Comparison of ENCODE assay signal across 23 cellular contexts in genomic region chr7:98526059-98526458, GRCh38.
"Had no signal": no experiment of that assay in that cellular context is flagged by ENCODE, and none has a peak within 500 bp of the region (broad histone marks: within the 10 kb centered on the region; RNA-seq: fewer than 3 reads in every experiment).

No MANE protein-coding gene starts in this region.

- H3K27me3 ChIP-seq: pancreas, right lobe of liver, stomach, thyroid gland, tibial nerve, upper lobe of left lung, uterus had no signal

- H3K4me2 ChIP-seq: smooth muscle cell had no signal

- H3K27ac ChIP-seq: pancreas, psoas muscle, right lobe of liver, skin epidermis, stomach, thoracic aorta, thyroid gland, tibial nerve, upper lobe of left lung, uterus had no signal

- H3K4me3 ChIP-seq: pancreas, psoas muscle, right lobe of liver, skin epidermis, smooth muscle cell, stomach, thoracic aorta, thyroid gland, tibial nerve, upper lobe of left lung, uterus had no signal

- H3K36me3 ChIP-seq: pancreas, right lobe of liver, stomach, thoracic aorta, thyroid gland, tibial nerve, upper lobe of left lung, uterus had no signal

- H3K9me3 ChIP-seq: pancreas, psoas muscle, right lobe of liver, thoracic aorta, thyroid gland, upper lobe of left lung, uterus had no signal

- DNase-seq: naive B cell; naive thymus-derived CD8-positive, alpha-beta T cell; nephron progenitor cell; occipital lobe; pancreas; psoas muscle; right cardiac atrium; right lobe of liver; stimulated activated CD4-positive, alpha-beta T cell treated with anti-CD3 and anti-CD28 coated beads, Interleukin-15, amount 100 ng/mL, for 24 hours; stimulated activated CD4-positive, alpha-beta T cell treated with anti-CD3 and anti-CD28 coated beads, Interleukin-2, amount 100 ng/mL, for 24 hours; stimulated activated CD4-positive, alpha-beta T cell treated with anti-CD3 and anti-CD28 coated beads, Interleukin-2, amount 100 ng/mL, for 48 hours; stimulated activated CD4-positive, alpha-beta T cell treated with anti-CD3 and anti-CD28 coated beads, Interleukin-4, amount 100 ng/mL, for 24 hours; stimulated activated naive B cell treated with anti-CD40 and anti-IgM and Interleukin-4, amounts not matched to agents 10 μg/mL and 1 μg/mL and 100 μg/mL, for 72 hours; stimulated activated naive CD4-positive, alpha-beta T cell treated with Interleukin-2 at 50 U/mL for 16 hours; stomach; thyroid gland; trophoblast cell; upper lobe of left lung; uterus had no signal

- H3K4me1 ChIP-seq: pancreas, psoas muscle, right lobe of liver, stomach, thyroid gland, tibial nerve, upper lobe of left lung, uterus had no signal
